ENCODE assay signal across 15 cellular contexts in the genomic region with DNA sequence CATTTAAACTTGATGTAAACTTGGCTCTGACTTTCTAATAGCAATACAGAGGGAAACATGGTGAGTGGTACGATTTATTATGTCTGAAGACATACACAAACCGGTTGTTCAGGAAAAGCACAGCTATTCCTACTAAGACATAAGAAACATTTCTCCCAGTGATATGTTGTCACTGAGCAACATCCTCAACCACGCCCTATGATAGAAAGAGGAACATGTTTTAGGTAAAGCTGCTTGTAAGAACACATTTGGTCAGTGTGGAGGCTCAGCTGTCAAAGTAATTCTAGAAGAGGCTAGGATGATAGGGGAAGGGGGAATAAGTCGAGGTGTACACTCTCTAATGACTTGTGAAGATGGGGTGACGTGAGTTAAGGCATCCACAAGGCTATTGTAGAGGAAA. TPM values are rescaled to one million over a fixed set of nuclear protein-coding genes. Genes with fewer than 3 reads are reported as not detected.
A peak's percentile ranks its signal among the peaks of the same experiment; 100 is the strongest.
DNase-seq lines count a peak whose midpoint lies in the region; ATAC-seq and TF ChIP-seq lines count a peak whose summit lies in the region.
"Had no signal": no experiment of that assay in that cellular context is flagged by ENCODE, and none has a peak within 500 bp of the region (broad histone marks: within the 10 kb centered on the region; RNA-seq: fewer than 3 reads in every experiment).

No MANE protein-coding gene starts in this region.

- WGBS in stomach, 5 donors, result 70 to 78% (median 72%) methylated on average over 5 of the region's 5 CpGs

- peak overlapping the region; percentile 52 to 81 (median 64) for H3K27ac ChIP-seq in stomach

- no peaks in the 10 kb centered on the region for H3K36me3 ChIP-seq in stomach
- H3K36me3 ChIP-seq: adrenal gland, sigmoid colon had no signal

- peaks cover 72% of the 10 kb centered on the region for H3K4me1 Mint-ChIP-seq in activated T-cell treated with anti-CD3 and anti-CD28 coated beads, Interleukin-2, amount 50 U/mL, for 72 hours (ENCODE audit: low read depth)

- peaks cover 10 to 17% of the 10 kb centered on the region in 2 donors for H3K9me3 Mint-ChIP-seq in activated T-cell treated with anti-CD3 and anti-CD28 coated beads, Interleukin-2, amount 50 U/mL, for 72 hours
- H3K9me3 Mint-ChIP-seq: natural killer cell had no signal

- H3K4me1 ChIP-seq in stomach, result peaks cover 0 to 11% (median 0%) of the 10 kb centered on the region in 4 donors
- H3K4me1 ChIP-seq: sigmoid colon had no signal

- intact Hi-C loops in stomach (cut with DNase I; ENCODE audit: low total_unique reads), result no loop called here

- no peak for DNase-seq in activated T-cell treated with anti-CD3 and anti-CD28 coated beads, Interleukin-2, amount 50 U/mL, for 72 hours
- DNase-seq in activated T-cell treated with anti-CD3 and anti-CD28 coated beads, Interleukin-2, amount 50 U/mL, for 1 hour, result no peak
- DNase-seq in SKM-1 (lab: John Stamatoyannopoulos, UW; ENCODE audit: unreplicated experiment) (peak; percentile 40), stomach (no peak), NCI-H345 treated with DMSO at 0.1 percent for 48 hours (lab: John Stamatoyannopoulos, UW; ENCODE audit: unreplicated experiment) (no peak)
- DNase-seq: ACHN, cortex of kidney, DMS53, natural killer cell, sigmoid colon had no signal

- no peak overlapping the region for H3K4me3 ChIP-seq in stomach
- H3K4me3 ChIP-seq: adrenal gland, sigmoid colon had no signal

- H3K27ac Mint-ChIP-seq in activated T-cell treated with anti-CD3 and anti-CD28 coated beads, Interleukin-2, amount 50 U/mL, for 72 hours, result peak overlapping the region; percentile 70
- H3K27ac Mint-ChIP-seq: natural killer cell had no signal

- H3K27me3 ChIP-seq in stomach, result no peaks in the 10 kb centered on the region
- H3K27me3 ChIP-seq: adrenal gland, sigmoid colon had no signal

- no peaks in the 10 kb centered on the region for H3K9me3 ChIP-seq in stomach
- H3K9me3 ChIP-seq: adrenal gland, sigmoid colon had no signal

- no peaks in the 10 kb centered on the region for H3K27me3 Mint-ChIP-seq in activated T-cell treated with anti-CD3 and anti-CD28 coated beads, Interleukin-2, amount 50 U/mL, for 72 hours (ENCODE audit: low read depth)

- no peak for TF ChIP-seq POLR2A in stomach (IDR thresholded peaks at IDR 0.05)

- peaks cover 17 to 33% of the 10 kb centered on the region in 2 donors for H3K36me3 Mint-ChIP-seq in activated T-cell treated with anti-CD3 and anti-CD28 coated beads, Interleukin-2, amount 50 U/mL, for 72 hours (ENCODE audit: insufficient read depth in 2 of 2)
- H3K36me3 Mint-ChIP-seq: natural killer cell had no signal

- H3K4me3 Mint-ChIP-seq in activated T-cell treated with anti-CD3 and anti-CD28 coated beads, Interleukin-2, amount 50 U/mL, for 72 hours, result no peak overlapping the region
- H3K4me3 Mint-ChIP-seq: natural killer cell had no signal

- no peak for TF ChIP-seq EP300 in stomach (IDR thresholded peaks at IDR 0.05)

- TF ChIP-seq CTCF in stomach (IDR thresholded peaks at IDR 0.05), result no peak

- no peak for ATAC-seq in activated T-cell treated with anti-CD3 and anti-CD28 coated beads, Interleukin-2, amount 50 U/mL, for 72 hours (replicated peaks in 1 of 2)
- ATAC-seq in esophagus mucosa (peak; percentile 88), GM18907 (IDR thresholded peaks at IDR 0.05; ENCODE audit: unreplicated experiment) (no peak), GM18511 (IDR thresholded peaks at IDR 0.05; ENCODE audit: unreplicated experiment) (no peak)

RNA-seq across cellular contexts. Expression of a gene that starts 42.7 kb away (rescaled TPM):
- total RNA-seq in activated T-cell treated with anti-CD3 and anti-CD28 coated beads, Interleukin-2, amount 50 U/mL, for 72 hours, result 10 to 100 TPM; 14.4 to 17.3 TPM
- total RNA-seq in esophagus mucosa, result 70.7 TPM
- total RNA-seq in stomach, result 10 to 100 TPM in 2 of 5 donors, 1 to 10 TPM in 3; 4.1 to 39.7 (median 9.0) TPM
- 1 to 10 TPM; 5.0 to 7.6 (median 6.1) TPM for polyA plus RNA-seq in stomach

RNA-seq across cellular contexts. Expression of a gene that starts 47.8 kb away (rescaled TPM):
- 10 to 100 TPM; 14.7 to 19.8 TPM for total RNA-seq in activated T-cell treated with anti-CD3 and anti-CD28 coated beads, Interleukin-2, amount 50 U/mL, for 72 hours
- total RNA-seq in esophagus mucosa (4.5 TPM), stomach (1 to 10 TPM in 1 of 5 donors, under 1 TPM in 2, not detected in 2; 0.87 to 5.8 (median 0.92) TPM)
- polyA plus RNA-seq in stomach, result 1 to 10 TPM in 1 of 3 donors, under 1 TPM in 2; 0.31 to 1.2 (median 0.76) TPM
- total RNA-seq: LHCN-M2, sigmoid colon had no signal
